30 cellular contexts compared by ENCODE assay signal in genomic region chr2:46683541-46683940, GRCh38. TPM values are rescaled to one million over a fixed set of nuclear protein-coding genes. Genes with fewer than 3 reads are reported as not detected.
A peak's percentile ranks its signal among the peaks of the same experiment; 100 is the strongest.
DNase-seq lines count a peak whose midpoint lies in the region; ATAC-seq and TF ChIP-seq lines count a peak whose summit lies in the region.
"Had no signal": no experiment of that assay in that cellular context is flagged by ENCODE, and none has a peak within 500 bp of the region (broad histone marks: within the 10 kb centered on the region; RNA-seq: fewer than 3 reads in every experiment).

No MANE protein-coding gene starts in this region.

- intact Hi-C loops in left colon (cut with DNase I, micrococcal nuclease) = no loop called here

- no peaks in the 10 kb centered on the region for H3K9me3 ChIP-seq in T-helper 17 cell (ENCODE audit: control insufficient read depth, low read length, poor library complexity, severe bottlenecking)
- no peaks in the 10 kb centered on the region for H3K9me3 ChIP-seq in WERI-Rb-1 (ENCODE audit: severe bottlenecking)
- H3K9me3 ChIP-seq: neutrophil, prostate gland, thoracic aorta, vagina had no signal

- no peaks in the 10 kb centered on the region for H3K9me3 Mint-ChIP-seq in stimulated activated naive B cell treated with anti-CD40 and anti-IgM and Interleukin-4, amounts not matched to agents 10 μg/mL and 1 μg/mL and 100 μg/mL, for 72 hours
- H3K9me3 Mint-ChIP-seq: activated CD4-positive, alpha-beta T cell treated with anti-CD3 and anti-CD28 coated beads, Interleukin-2, amount 10 ng/mL, durations not matched to agents 24 days and 14 days; activated naive CD8-positive, alpha-beta T cell treated with anti-CD3 and anti-CD28 coated beads, Interleukin-2, amount 50 U/mL, for 24 hours; CD4-positive, alpha-beta memory T cell; H9 had no signal

- H3K4me3 Mint-ChIP-seq in stimulated activated naive B cell treated with anti-CD40 and anti-IgM and Interleukin-4, amounts not matched to agents 10 μg/mL and 1 μg/mL and 100 μg/mL, for 72 hours = peak overlapping the region in 1 of 2 donors; percentile 46
- H3K4me3 Mint-ChIP-seq in T-helper 17 cell = no peak overlapping the region
- H3K4me3 Mint-ChIP-seq: activated CD4-positive, alpha-beta T cell treated with anti-CD3 and anti-CD28 coated beads, Interleukin-2, amount 10 ng/mL, durations not matched to agents 24 days and 14 days; activated naive CD8-positive, alpha-beta T cell treated with anti-CD3 and anti-CD28 coated beads, Interleukin-2, amount 50 U/mL, for 24 hours; CD4-positive, alpha-beta memory T cell; H9 had no signal

- peaks cover 0 to 3% of the 10 kb centered on the region in 2 donors for H3K27me3 Mint-ChIP-seq in stimulated activated naive B cell treated with anti-CD40 and anti-IgM and Interleukin-4, amounts not matched to agents 10 μg/mL and 1 μg/mL and 100 μg/mL, for 72 hours
- peaks cover 40% of the 10 kb centered on the region for H3K27me3 Mint-ChIP-seq in T-helper 17 cell

- H3K36me3 Mint-ChIP-seq in stimulated activated naive B cell treated with anti-CD40 and anti-IgM and Interleukin-4, amounts not matched to agents 10 μg/mL and 1 μg/mL and 100 μg/mL, for 72 hours = no peaks in the 10 kb centered on the region
- H3K36me3 Mint-ChIP-seq in T-helper 17 cell (ENCODE audit: low read depth) = peaks cover 4% of the 10 kb centered on the region
- H3K36me3 Mint-ChIP-seq: CD4-positive, alpha-beta memory T cell had no signal

- peak; percentile 28 for DNase-seq in NCI-H2171 treated with DMSO at 0.1 percent for 48 hours (lab: John Stamatoyannopoulos, UW)
- DNase-seq in NCI-H2171 (lab: John Stamatoyannopoulos, UW) = no peak
- DNase-seq in NCI-H510A (lab: John Stamatoyannopoulos, UW) = peak; percentile 27
- no peak for DNase-seq in left colon
- no peak for DNase-seq in stimulated activated naive B cell treated with anti-CD40 and anti-IgM and Interleukin-4, amounts not matched to agents 10 μg/mL and 1 μg/mL and 100 μg/mL, for 72 hours
- no peak for DNase-seq in T-helper 17 cell
- DNase-seq in WERI-Rb-1 = no peak
- DNase-seq: activated CD4-positive, alpha-beta T cell treated with anti-CD3 and anti-CD28 coated beads, Interleukin-2, amount 10 ng/mL, durations not matched to agents 24 days and 14 days; activated naive CD8-positive, alpha-beta T cell treated with anti-CD3 and anti-CD28 coated beads, Interleukin-2, amount 50 U/mL, for 24 hours; activated T-cell treated with anti-CD3 and anti-CD28 coated beads, Interleukin-2, amount 50 U/mL, for 1 hour; caudate nucleus; CD4-positive, alpha-beta memory T cell; DMS79; foreskin fibroblast; GDM1; H9; KG1; kidney glomerular epithelial cell; NCI-H1436 treated with DMSO at 0.1 percent for 48 hours; NCI-H345; PC-9; stimulated activated CD4-positive, alpha-beta T cell treated with anti-CD3 and anti-CD28 coated beads, Interleukin-15, amount 100 ng/mL, for 24 hours; stimulated activated naive CD4-positive, alpha-beta T cell treated with Interleukin-2 at 50 U/mL for 16 hours had no signal

- H3K4me1 Mint-ChIP-seq in stimulated activated naive B cell treated with anti-CD40 and anti-IgM and Interleukin-4, amounts not matched to agents 10 μg/mL and 1 μg/mL and 100 μg/mL, for 72 hours = peaks cover 15 to 26% of the 10 kb centered on the region in 2 donors
- peaks cover 3% of the 10 kb centered on the region for H3K4me1 Mint-ChIP-seq in T-helper 17 cell
- H3K4me1 Mint-ChIP-seq: CD4-positive, alpha-beta memory T cell; H9 had no signal

- no peak for TF ChIP-seq CTCF in WERI-Rb-1 (IDR thresholded peaks at IDR 0.05; ENCODE audit: low read depth, low read length)

- H3K27me3 ChIP-seq in WERI-Rb-1 (ENCODE audit: insufficient read depth, low read depth, severe bottlenecking) = no peaks in the 10 kb centered on the region
- H3K27me3 ChIP-seq: vagina had no signal

- no peak overlapping the region for H3K4me3 ChIP-seq in WERI-Rb-1 (ENCODE audit: low read depth, low read length)
- H3K4me3 ChIP-seq: PC-9, prostate gland, thoracic aorta, vagina had no signal

- no peaks in the 10 kb centered on the region for H3K36me3 ChIP-seq in WERI-Rb-1
- H3K36me3 ChIP-seq: neutrophil, prostate gland, thoracic aorta, vagina had no signal

- ATAC-seq in left colon = peak; percentile 54
- ATAC-seq in stimulated activated naive B cell treated with anti-CD40 and anti-IgM and Interleukin-4, amounts not matched to agents 10 μg/mL and 1 μg/mL and 100 μg/mL, for 72 hours (replicated peaks) = peak; percentile 50 to 65
- no peak for ATAC-seq in T-helper 17 cell
- no peak for ATAC-seq in HG03108 (IDR thresholded peaks at IDR 0.05; ENCODE audit: unreplicated experiment)
- ATAC-seq: activated naive CD8-positive, alpha-beta T cell treated with anti-CD3 and anti-CD28 coated beads, Interleukin-2, amount 50 U/mL, for 24 hours; Right ventricle myocardium inferior had no signal

- peak overlapping the region; percentile 49 for H3K27ac Mint-ChIP-seq in stimulated activated naive B cell treated with anti-CD40 and anti-IgM and Interleukin-4, amounts not matched to agents 10 μg/mL and 1 μg/mL and 100 μg/mL, for 72 hours
- no peak overlapping the region for H3K27ac Mint-ChIP-seq in T-helper 17 cell
- H3K27ac Mint-ChIP-seq: activated CD4-positive, alpha-beta T cell treated with anti-CD3 and anti-CD28 coated beads, Interleukin-2, amount 10 ng/mL, durations not matched to agents 24 days and 14 days; activated naive CD8-positive, alpha-beta T cell treated with anti-CD3 and anti-CD28 coated beads, Interleukin-2, amount 50 U/mL, for 24 hours; CD4-positive, alpha-beta memory T cell; H9 had no signal

- no peak overlapping the region for H3K27ac ChIP-seq in WERI-Rb-1
- H3K27ac ChIP-seq: neutrophil, PC-9, prostate gland, thoracic aorta, vagina, VCaP had no signal

RNA-seq across cellular contexts. Expression of gene SOCS5, which starts 15.6 kb away (rescaled TPM):
- 10 to 100 TPM; 12.9 to 15.0 TPM for total RNA-seq in left colon
- 10 to 100 TPM in 1 of 2 donors, 1 to 10 TPM in 1; 9.9 to 13.7 TPM for total RNA-seq in T-helper 17 cell

Comparison
In these comparisons a context has a peak if more than half of its experiments do, and no peak if none do; other contexts are left out.
1. DNase-seq: peak in NCI-H2171 treated with DMSO at 0.1 percent for 48 hours (single experiment) and NCI-H510A (single experiment); none in NCI-H2171 (single experiment), left colon (0 of 2), stimulated activated naive B cell treated with anti-CD40 and anti-IgM and Interleukin-4, amounts not matched to agents 10 μg/mL and 1 μg/mL and 100 μg/mL, for 72 hours (single experiment), T-helper 17 cell (0 of 3) and WERI-Rb-1 (single experiment).
2. ATAC-seq: peak in left colon (single experiment) and stimulated activated naive B cell treated with anti-CD40 and anti-IgM and Interleukin-4, amounts not matched to agents 10 μg/mL and 1 μg/mL and 100 μg/mL, for 72 hours (2 of 2); none in T-helper 17 cell (single experiment) and HG03108 (single experiment).